Comparison of ENCODE assay signal across 8 cellular contexts in genomic region chr3:43106293-43106628, GRCh38. TPM values are rescaled to one million over a fixed set of nuclear protein-coding genes. Genes with fewer than 3 reads are reported as not detected.
DNase-seq lines count a peak whose midpoint lies in the region; ATAC-seq and TF ChIP-seq lines count a peak whose summit lies in the region.

No MANE protein-coding gene starts in this region.

- no peaks in the 10 kb centered on the region for H3F3A ChIP-seq in PC-3 (ENCODE audit: low read length, unreplicated experiment)

- TF ChIP-seq CTCF in PC-3 (conservative IDR thresholded peaks at IDR 0.05; ENCODE audit: low read depth, low read length) (no peak), fibroblast of pulmonary artery (IDR thresholded peaks at IDR 0.05; ENCODE audit: low read length, missing control alignments) (no peak)

- H3K9ac ChIP-seq in PC-3 (ENCODE audit: low read length): peak overlapping the region; percentile 86; the same call in 1 of the 2 replicates
- no peak overlapping the region for H3K9ac ChIP-seq in trophoblast cell (ENCODE audit: low read length)

- H2AK5ac ChIP-seq in trophoblast cell (ENCODE audit: low read length): no peak overlapping the region

- H3K4me3 ChIP-seq in GM08714 (ENCODE audit: low read length) (peak overlapping the region; percentile 35; the same call in 1 of the 2 replicates), PC-3 (ENCODE audit: low read length) (peak overlapping the region; percentile 91), fibroblast of pulmonary artery (replicated peaks; ENCODE audit: low read depth, low read length) (peak overlapping the region; percentile 27), trophoblast cell (ENCODE audit: low read depth, low read length) (no peak overlapping the region)

- WGBS in trophoblast cell (ENCODE audit: extremely low coverage, insufficient coverage, insufficient read length): no CpG with 5 or more reads among the region's 6 CpGs

- no peak overlapping the region for H4K91ac ChIP-seq in trophoblast cell (ENCODE audit: low read depth, low read length)

- peak overlapping the region; percentile 96 for H3K4me2 ChIP-seq in PC-3 (ENCODE audit: low read length)
- peak overlapping the region; percentile 83 for H3K4me2 ChIP-seq in trophoblast cell (ENCODE audit: low read length)

- no TSS peak for BruUV-seq in PC-3 (replicated peaks; lab: Mats Ljungman, UMichigan)

- no peak overlapping the region for H3K27ac ChIP-seq in PC-3 (ENCODE audit: low read length)
- no peak overlapping the region for H3K27ac ChIP-seq in trophoblast cell (ENCODE audit: low read depth, low read length)

- no peak overlapping the region for H2BK12ac ChIP-seq in trophoblast cell (ENCODE audit: low read length)

- H4K12ac ChIP-seq in trophoblast cell (ENCODE audit: low read depth, low read length): no peak overlapping the region

- H4K20me1 ChIP-seq in PC-3 (ENCODE audit: low read length): no peaks in the 10 kb centered on the region

- H3K9me3 ChIP-seq in PC-3 (ENCODE audit: low read length): no peaks in the 10 kb centered on the region
- no peaks in the 10 kb centered on the region for H3K9me3 ChIP-seq in trophoblast cell (ENCODE audit: insufficient read depth, low read depth, low read length)

- POLR2A ChIA-PET in PC-3 (lab: Charles Lee; ENCODE audit: unreplicated experiment): no interaction called here

- CTCF ChIA-PET in PC-3 (lab: Charles Lee): no interaction called here

- H2AFZ ChIP-seq in PC-3 (ENCODE audit: low read length): peak overlapping the region; percentile 99
- H2AFZ ChIP-seq in trophoblast cell (ENCODE audit: insufficient read depth, low read length, poor library complexity): peak overlapping the region; percentile 59

- no peaks in the 10 kb centered on the region for H3K27me3 ChIP-seq in PC-3 (ENCODE audit: low read length)
- no peaks in the 10 kb centered on the region for H3K27me3 ChIP-seq in trophoblast cell (ENCODE audit: insufficient read depth, low read length)

- no peaks in the 10 kb centered on the region for H3K9me2 ChIP-seq in PC-3 (replicated peaks; ENCODE audit: low read length)

- no peak overlapping the region for H3K4ac ChIP-seq in trophoblast cell (ENCODE audit: low read depth, low read length)

- peaks cover 2% of the 10 kb centered on the region for H3K79me1 ChIP-seq in trophoblast cell (ENCODE audit: low read length)

- H3K36me3 ChIP-seq in PC-3 (ENCODE audit: low read depth, low read length) (no peaks in the 10 kb centered on the region), trophoblast cell (ENCODE audit: control insufficient read depth in 1 of 2, insufficient read depth in 2 of 2, low read length in 2 of 2) (no peaks in the 10 kb centered on the region)

- intact Hi-C loops in PC-3 (cut with micrococcal nuclease): loop anchor here (1.0 kb wide), 1 partner anchor 359 kb away; no protein-coding TSS in a partner anchor

- ATAC-seq in PC-3 (peak; percentile 30), HG02981 (IDR thresholded peaks at IDR 0.05; ENCODE audit: unreplicated experiment) (no peak), HG03521 (IDR thresholded peaks at IDR 0.05; ENCODE audit: unreplicated experiment) (no peak)

- no peak overlapping the region for H2BK5ac ChIP-seq in trophoblast cell (ENCODE audit: low read depth, low read length, poor library complexity)

- H3K18ac ChIP-seq in trophoblast cell (ENCODE audit: low read length): no peak overlapping the region

- DNase-seq in PC-3: no peak
- no peak for DNase-seq in fibroblast of pulmonary artery (ENCODE audit: low read depth)
- peak in 1 of 2 donors; percentile 9 for DNase-seq in trophoblast cell
- DNase-seq in DMS53 treated with DMSO at 0.1 percent for 48 hours (lab: John Stamatoyannopoulos, UW; ENCODE audit: unreplicated experiment): no peak
- DNase-seq in stimulated activated CD4-positive, alpha-beta T cell treated with anti-CD3 and anti-CD28 coated beads, Interleukin-2, amount 100 ng/mL, for 24 hours: no peak

- H3K79me2 ChIP-seq in PC-3 (ENCODE audit: low read length) (peaks cover 43% of the 10 kb centered on the region), trophoblast cell (ENCODE audit: control insufficient read depth, insufficient read depth, low read length, poor library complexity) (peaks cover 3% of the 10 kb centered on the region)

- no peak overlapping the region for H4K8ac ChIP-seq in trophoblast cell (ENCODE audit: low read depth, low read length)

- H3K4me1 ChIP-seq in PC-3 (ENCODE audit: insufficient read depth, low read length) (peaks cover 14% of the 10 kb centered on the region), trophoblast cell (ENCODE audit: control insufficient read depth in 1 of 2, insufficient read depth in 2 of 2, low read length in 2 of 2) (peaks cover 0 to 6% of the 10 kb centered on the region in 2 experiments)

- H3K14ac ChIP-seq in trophoblast cell (ENCODE audit: low read length): no peak overlapping the region

- H3K23ac ChIP-seq in trophoblast cell (ENCODE audit: low read length): no peak overlapping the region

- no peak overlapping the region for H2BK120ac ChIP-seq in trophoblast cell (ENCODE audit: insufficient read depth, low read length, poor library complexity)

RNA-seq across cellular contexts. Expression of gene POMGNT2, which starts 0.4 kb away (rescaled TPM):
- 45.7 and 51.5 TPM in 2 replicates for total RNA-seq in PC-3 (2014; rRNA removed)
- 7.0 and 7.2 TPM in 2 replicates for polyA plus RNA-seq in trophoblast cell (2013)
